In the genomic region with DNA sequence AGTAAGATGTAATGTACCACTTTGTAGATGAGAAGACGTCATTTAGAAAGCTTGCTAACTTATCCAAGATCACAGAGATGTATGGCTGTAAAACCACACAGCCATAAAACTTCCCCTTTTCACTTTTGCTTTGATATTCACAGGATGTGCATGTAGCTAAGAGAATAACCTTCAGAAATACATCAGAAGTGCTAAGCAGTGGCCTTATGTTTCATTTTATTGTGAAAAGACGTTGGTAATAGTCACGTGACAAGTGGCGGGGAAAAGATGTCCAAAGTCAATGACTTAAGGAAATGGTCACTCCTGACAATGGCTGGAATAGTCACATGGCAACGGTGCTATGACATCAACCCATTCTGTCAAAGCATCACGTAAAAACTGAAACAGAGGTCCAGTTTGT, we compare ENCODE assay signal across 14 cellular contexts. TPM values are rescaled to one million over a fixed set of nuclear protein-coding genes. Genes with fewer than 3 reads are reported as not detected.
DNase-seq lines count a peak whose midpoint lies in the region; ATAC-seq lines count a peak whose summit lies in the region.
"Had no signal": no experiment of that assay in that cellular context is flagged by ENCODE, and none has a peak within 500 bp of the region (broad histone marks: within the 10 kb centered on the region; RNA-seq: fewer than 3 reads in every experiment).

No MANE protein-coding gene starts in this region.

- intact Hi-C loops in activated naive CD4-positive, alpha-beta T cell treated with anti-CD3 and anti-CD28 coated beads for 36 hours (cut with micrococcal nuclease), result no loop called here

- no peak for DNase-seq in activated naive CD4-positive, alpha-beta T cell treated with anti-CD3 and anti-CD28 coated beads, Interleukin-2, amount 50 U/mL, for 72 hours (ENCODE audit: low spot score in 2 of 2)
- DNase-seq in activated naive CD4-positive, alpha-beta T cell treated with anti-CD3 and anti-CD28 coated beads for 36 hours, result no peak
- DNase-seq in NCI-H345 (lab: John Stamatoyannopoulos, UW) (no peak), DMS 273 treated with DMSO at 0.1 percent for 48 hours (lab: John Stamatoyannopoulos, UW) (no peak)
- DNase-seq in activated T-cell treated with anti-CD3 and anti-CD28 coated beads, Interleukin-2, amount 50 U/mL, for 24 hours, result no peak
- DNase-seq: activated CD8-positive, alpha-beta memory T cell treated with anti-CD3 and anti-CD28 coated beads for 24 hours; aorta; islet precursor cell; NCI-H226; SK-N-SH had no signal

- H3K9me3 ChIP-seq in neuron (ENCODE audit: low read length), result no peaks in the 10 kb centered on the region
- H3K9me3 ChIP-seq: A549, SK-N-SH had no signal

- no peaks in the 10 kb centered on the region for H3K4me1 ChIP-seq in neuron (ENCODE audit: insufficient read depth, low read length)
- H3K4me1 ChIP-seq: A549 had no signal

- no peaks in the 10 kb centered on the region for H3K27me3 ChIP-seq in neuron (ENCODE audit: insufficient read depth, low read length)

- ATAC-seq in activated naive CD4-positive, alpha-beta T cell treated with anti-CD3 and anti-CD28 coated beads, Interleukin-2, amount 50 U/mL, for 72 hours, result peak; percentile 37 to 54
- peak; percentile 99 for ATAC-seq in HG02610 (IDR thresholded peaks at IDR 0.05; ENCODE audit: unreplicated experiment)
- peak; percentile 98 for ATAC-seq in HG03457 (IDR thresholded peaks at IDR 0.05; ENCODE audit: unreplicated experiment)
- ATAC-seq: A549 had no signal

- no peak overlapping the region for H3K4me3 Mint-ChIP-seq in activated naive CD4-positive, alpha-beta T cell treated with anti-CD3 and anti-CD28 coated beads for 36 hours
- no peak overlapping the region for H3K4me3 Mint-ChIP-seq in activated T-cell treated with anti-CD3 and anti-CD28 coated beads, Interleukin-2, amount 50 U/mL, for 24 hours

- no peak overlapping the region for H3K27ac Mint-ChIP-seq in activated naive CD4-positive, alpha-beta T cell treated with anti-CD3 and anti-CD28 coated beads, Interleukin-2, amount 50 U/mL, for 72 hours
- no peak overlapping the region for H3K27ac Mint-ChIP-seq in activated naive CD4-positive, alpha-beta T cell treated with anti-CD3 and anti-CD28 coated beads for 36 hours
- no peak overlapping the region for H3K27ac Mint-ChIP-seq in activated T-cell treated with anti-CD3 and anti-CD28 coated beads, Interleukin-2, amount 50 U/mL, for 24 hours

- H3K27me3 Mint-ChIP-seq in activated naive CD4-positive, alpha-beta T cell treated with anti-CD3 and anti-CD28 coated beads for 36 hours (ENCODE audit: low read depth), result peaks cover 4% of the 10 kb centered on the region
- peaks cover 5% of the 10 kb centered on the region for H3K27me3 Mint-ChIP-seq in activated T-cell treated with anti-CD3 and anti-CD28 coated beads, Interleukin-2, amount 50 U/mL, for 24 hours

- no peak overlapping the region for H3K4me3 ChIP-seq in neuron (ENCODE audit: low read length)
- H3K4me3 ChIP-seq: A549 had no signal

- H2AFZ ChIP-seq in neuron (ENCODE audit: low read depth, low read length), result peak overlapping the region; percentile 60

- H3K36me3 Mint-ChIP-seq in activated naive CD4-positive, alpha-beta T cell treated with anti-CD3 and anti-CD28 coated beads, Interleukin-2, amount 50 U/mL, for 72 hours, result no peaks in the 10 kb centered on the region
- no peaks in the 10 kb centered on the region for H3K36me3 Mint-ChIP-seq in activated naive CD4-positive, alpha-beta T cell treated with anti-CD3 and anti-CD28 coated beads for 36 hours (ENCODE audit: low read depth)
- H3K36me3 Mint-ChIP-seq in activated T-cell treated with anti-CD3 and anti-CD28 coated beads, Interleukin-2, amount 50 U/mL, for 24 hours (ENCODE audit: low read depth), result no peaks in the 10 kb centered on the region

- H3K9me3 Mint-ChIP-seq in activated naive CD4-positive, alpha-beta T cell treated with anti-CD3 and anti-CD28 coated beads, Interleukin-2, amount 50 U/mL, for 72 hours, result no peaks in the 10 kb centered on the region
- no peaks in the 10 kb centered on the region for H3K9me3 Mint-ChIP-seq in activated naive CD4-positive, alpha-beta T cell treated with anti-CD3 and anti-CD28 coated beads for 36 hours
- no peaks in the 10 kb centered on the region for H3K9me3 Mint-ChIP-seq in activated T-cell treated with anti-CD3 and anti-CD28 coated beads, Interleukin-2, amount 50 U/mL, for 24 hours

- CTCF ChIA-PET in activated naive CD4-positive, alpha-beta T cell treated with anti-CD3 and anti-CD28 coated beads for 36 hours (lab: Charles Lee), result interaction anchor here (0.9 kb wide), 1 partner anchor 102 kb away, joined by 3 read pairs; no protein-coding TSS in a partner anchor

- H3K36me3 ChIP-seq in neuron (ENCODE audit: insufficient read depth, low read length), result no peaks in the 10 kb centered on the region

- no peaks in the 10 kb centered on the region for H3K4me1 Mint-ChIP-seq in activated naive CD4-positive, alpha-beta T cell treated with anti-CD3 and anti-CD28 coated beads for 36 hours (ENCODE audit: low read depth)
- peaks cover 3% of the 10 kb centered on the region for H3K4me1 Mint-ChIP-seq in activated T-cell treated with anti-CD3 and anti-CD28 coated beads, Interleukin-2, amount 50 U/mL, for 24 hours (ENCODE audit: low read depth)

RNA-seq across cellular contexts. Expression of gene WDR17, which starts 12.9 kb away (rescaled TPM):
- total RNA-seq in activated naive CD4-positive, alpha-beta T cell treated with anti-CD3 and anti-CD28 coated beads, Interleukin-2, amount 50 U/mL, for 72 hours, result 1 to 10 TPM; 1.3 to 2.5 TPM
- total RNA-seq in activated naive CD4-positive, alpha-beta T cell treated with anti-CD3 and anti-CD28 coated beads for 36 hours, result 1 to 10 TPM; 1.4 to 1.7 TPM

Comparison
In these comparisons a context has a peak if more than half of its experiments do, and no peak if none do; other contexts are left out.
1. ATAC-seq: peak in every context shown above with its lines; median percentile 99 in HG02610; 98 in HG03457; 46 in activated naive CD4-positive, alpha-beta T cell treated with anti-CD3 and anti-CD28 coated beads, Interleukin-2, amount 50 U/mL, for 72 hours.